8 cellular contexts compared by ENCODE assay signal in the genomic region with DNA sequence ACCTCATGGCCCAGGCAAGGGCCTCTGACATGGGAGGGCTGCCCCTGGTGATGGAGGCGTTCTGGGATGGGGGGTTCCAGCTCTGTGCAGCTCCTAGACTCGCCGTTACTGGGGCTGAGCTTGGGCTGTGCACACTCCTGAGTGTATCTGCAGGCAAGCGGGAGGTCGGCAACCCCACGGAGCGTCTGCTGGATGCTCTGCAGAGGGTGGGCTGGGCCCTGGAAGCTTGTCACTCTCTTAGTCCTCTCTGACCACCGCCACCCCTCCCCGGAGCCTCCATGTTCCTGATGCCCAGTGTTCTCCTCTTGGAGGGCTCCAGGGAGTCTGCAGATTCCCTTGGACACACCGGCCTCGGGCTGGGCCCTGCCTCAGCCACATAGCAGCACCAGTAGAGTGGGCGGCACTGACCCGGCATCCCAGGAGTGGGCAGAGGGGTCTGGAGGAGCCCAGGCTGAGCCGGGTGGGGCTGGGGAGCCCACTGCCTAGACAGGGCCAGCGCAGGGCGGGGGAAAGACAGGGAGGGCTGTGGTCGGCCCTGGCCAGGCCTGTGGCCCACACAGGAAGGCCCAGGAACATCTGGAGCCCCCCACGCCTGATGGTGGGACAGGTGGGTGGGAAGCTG.
DNase-seq lines count a peak whose midpoint lies in the region; ATAC-seq, FAIRE-seq and TF ChIP-seq lines count a peak whose summit lies in the region.

No MANE protein-coding gene starts in this region.

- no peak for FAIRE-seq in D721Med (lab: Jason Lieb, UNC)

- no peak overlapping the region for H3K4me3 ChIP-seq in NB4 (ENCODE audit: low read depth, low read length)

- no peak for TF ChIP-seq POLR2A in NB4 (IDR thresholded peaks at IDR 0.05; ENCODE audit: extremely low read depth, insufficient read length)

- TF ChIP-seq CTCF in NB4 (IDR thresholded peaks at IDR 0.05; ENCODE audit: low read depth, low read length) (no peak), D721Med (IDR thresholded peaks at IDR 0.05; ENCODE audit: insufficient read depth, missing control alignments) (no peak)

- peak; percentile 16 for DNase-seq in activated CD8-positive, alpha-beta memory T cell treated with anti-CD3 and anti-CD28 coated beads, Interleukin-2, amount 50 U/mL, for 4 hours
- DNase-seq in activated CD8-positive, alpha-beta memory T cell treated with anti-CD3 and anti-CD28 coated beads for 24 hours: no peak
- DNase-seq in NB4 (ENCODE audit: low read depth): peak; percentile 62
- DNase-seq in foreskin melanocyte: peak; percentile 4
- DNase-seq in stimulated activated naive CD8-positive, alpha-beta T cell treated with anti-CD3 and anti-CD28 coated beads, Interleukin-15, Interleukin-2, amounts not matched to agents 100 U/mL and 50 U/mL, for 24 hours: peak; percentile 25
- no peak for DNase-seq in MV-4-11 (lab: John Stamatoyannopoulos, UW)
- DNase-seq in D721Med (ENCODE audit: insufficient read length, low spot score): no peak

- no peak for ATAC-seq in stimulated activated naive CD8-positive, alpha-beta T cell treated with anti-CD3 and anti-CD28 coated beads, Interleukin-15, Interleukin-2, amounts not matched to agents 100 U/mL and 50 U/mL, for 24 hours
- ATAC-seq in GM18868 (IDR thresholded peaks at IDR 0.05; ENCODE audit: unreplicated experiment): no peak

Comparison
In these comparisons a context has a peak if more than half of its experiments do, and no peak if none do; other contexts are left out.
1. DNase-seq: peak in activated CD8-positive, alpha-beta memory T cell treated with anti-CD3 and anti-CD28 coated beads, Interleukin-2, amount 50 U/mL, for 4 hours (single experiment), NB4 (single experiment), foreskin melanocyte (single experiment) and stimulated activated naive CD8-positive, alpha-beta T cell treated with anti-CD3 and anti-CD28 coated beads, Interleukin-15, Interleukin-2, amounts not matched to agents 100 U/mL and 50 U/mL, for 24 hours (single experiment); none in activated CD8-positive, alpha-beta memory T cell treated with anti-CD3 and anti-CD28 coated beads for 24 hours (single experiment), MV-4-11 (single experiment) and D721Med (single experiment).